ENCODE assay signal across 22 cellular contexts in the genomic region with DNA sequence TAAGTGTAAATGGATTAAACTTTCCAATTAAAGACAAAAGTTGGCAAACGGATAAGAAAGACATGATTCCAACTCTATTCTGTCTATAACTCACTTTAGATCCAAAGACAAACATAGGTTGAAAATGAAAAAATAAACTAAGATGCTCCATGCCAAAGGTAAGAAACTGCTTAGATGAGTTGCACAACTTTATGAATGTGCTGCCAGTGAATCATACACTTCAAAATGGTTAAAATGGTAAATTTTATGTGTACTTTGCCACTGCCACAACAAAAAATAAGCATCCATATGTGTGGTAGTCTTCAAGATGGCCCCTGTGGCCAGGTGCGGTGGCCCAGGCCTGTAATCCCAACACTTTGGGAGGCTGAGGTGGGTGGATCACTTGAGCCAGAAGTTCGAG.
"Had no signal": no experiment of that assay in that cellular context is flagged by ENCODE, and none has a peak within 500 bp of the region (broad histone marks: within the 10 kb centered on the region; RNA-seq: fewer than 3 reads in every experiment).

No MANE protein-coding gene starts in this region.

- H3K27me3 ChIP-seq: SJSA1 had no signal

- H3K4me2 ChIP-seq: KMS-11 had no signal

- H3K27ac ChIP-seq: KMS-11, SJSA1, SK-N-MC had no signal

- H3K4me3 ChIP-seq: SJSA1, SK-N-MC had no signal

- H3K9me3 ChIP-seq: SJSA1 had no signal

- DNase-seq: Kasumi-1, MM.1S, NCI-H1092, NCI-H1105 treated with DMSO at 0.1 percent for 48 hours, NCI-H1417 treated with DMSO at 0.1 percent for 48 hours, NCI-H146, NCI-H1694 treated with DMSO at 0.1 percent for 48 hours, NCI-H2029, NCI-H2081 treated with DMSO at 0.1 percent for 48 hours, NCI-H2171, NCI-H226, NCI-H446, NCI-H510A, NCI-H524 treated with DMSO at 0.1 percent for 48 hours, NCI-H69, NCI-H774, Right ventricle myocardium superior, RPMI8226, SIG-M5 had no signal

- H3K9ac ChIP-seq: KMS-11 had no signal
